17 cellular contexts compared by ENCODE assay signal in the genomic region with DNA sequence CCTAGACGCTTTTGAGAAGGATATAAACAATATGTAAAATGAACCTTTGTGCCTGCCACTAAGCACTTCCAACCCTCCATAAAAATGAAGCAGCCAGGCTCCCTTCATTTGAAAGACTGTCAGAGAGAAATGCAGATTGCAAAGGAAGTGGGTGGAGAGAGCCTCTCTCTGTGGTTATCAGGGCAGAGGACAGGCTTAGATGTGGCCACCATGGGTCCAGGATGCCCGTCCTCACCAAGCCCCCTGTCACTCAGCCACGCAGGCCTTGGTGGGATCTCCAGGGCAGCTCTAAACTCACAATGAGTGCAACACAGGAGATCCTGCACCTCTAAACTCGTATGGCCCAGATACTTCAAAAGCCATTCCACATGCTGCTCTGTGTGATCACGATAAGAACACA. TPM values are rescaled to one million over a fixed set of nuclear protein-coding genes. Genes with fewer than 3 reads are reported as not detected.
DNase-seq lines count a peak whose midpoint lies in the region; ATAC-seq and TF ChIP-seq lines count a peak whose summit lies in the region.
"Had no signal": no experiment of that assay in that cellular context is flagged by ENCODE, and none has a peak within 500 bp of the region (broad histone marks: within the 10 kb centered on the region; RNA-seq: fewer than 3 reads in every experiment).

No MANE protein-coding gene starts in this region.

- intact Hi-C loops in activated CD8-positive, alpha-beta T cell treated with anti-CD3 and anti-CD28 coated beads for 36 hours (cut with micrococcal nuclease) = no loop called here
- intact Hi-C loops in activated CD4-positive, alpha-beta memory T cell treated with anti-CD3 and anti-CD28 coated beads for 36 hours (cut with micrococcal nuclease) = no loop called here
- intact Hi-C loops in dorsolateral prefrontal cortex (cut with DNase I) = no loop called here

- no peak overlapping the region for H3K27ac ChIP-seq in GM23338 (ENCODE audit: low read depth)
- no peak overlapping the region for H3K27ac ChIP-seq in dorsolateral prefrontal cortex
- H3K27ac ChIP-seq: 22Rv1 had no signal

- no peak overlapping the region for H3K4me3 ChIP-seq in GM23338
- H3K4me3 ChIP-seq in dorsolateral prefrontal cortex = no peak overlapping the region

- no peak overlapping the region for H3K4me3 Mint-ChIP-seq in activated CD8-positive, alpha-beta T cell treated with anti-CD3 and anti-CD28 coated beads, Interleukin-2, amount 10 ng/mL, durations not matched to agents 7 days and 5 days
- H3K4me3 Mint-ChIP-seq in activated CD8-positive, alpha-beta T cell treated with anti-CD3 and anti-CD28 coated beads for 36 hours = no peak overlapping the region
- H3K4me3 Mint-ChIP-seq in GM23338 (no peak overlapping the region), WTC11 (no peak overlapping the region), neural crest cell (no peak overlapping the region)
- no peak overlapping the region for H3K4me3 Mint-ChIP-seq in activated CD4-positive, alpha-beta memory T cell treated with anti-CD3 and anti-CD28 coated beads for 36 hours
- H3K4me3 Mint-ChIP-seq: CD4-positive, CD25-positive, alpha-beta regulatory T cell had no signal

- POLR2A ChIA-PET in activated CD8-positive, alpha-beta T cell treated with anti-CD3 and anti-CD28 coated beads, Interleukin-2, amount 10 ng/mL, durations not matched to agents 7 days and 5 days (lab: Charles Lee) = no interaction called here
- POLR2A ChIA-PET in activated CD8-positive, alpha-beta T cell treated with anti-CD3 and anti-CD28 coated beads for 36 hours (lab: Charles Lee) = no interaction called here
- POLR2A ChIA-PET in WTC11 (lab: Charles Lee) = no interaction called here
- POLR2A ChIA-PET in activated CD4-positive, alpha-beta memory T cell treated with anti-CD3 and anti-CD28 coated beads for 36 hours (lab: Charles Lee) = no interaction called here

- CTCF ChIA-PET in activated CD8-positive, alpha-beta T cell treated with anti-CD3 and anti-CD28 coated beads, Interleukin-2, amount 10 ng/mL, durations not matched to agents 7 days and 5 days (lab: Charles Lee) = no interaction called here
- CTCF ChIA-PET in activated CD8-positive, alpha-beta T cell treated with anti-CD3 and anti-CD28 coated beads for 36 hours (lab: Charles Lee) = interaction anchor here (2.3 kb wide), 1 partner anchor 187 kb away, joined by 7 read pairs; no protein-coding TSS in a partner anchor
- CTCF ChIA-PET in WTC11 (lab: Charles Lee) = interaction anchor here (1.2 kb wide), 1 partner anchor 187 kb away, joined by 3 read pairs; no protein-coding TSS in a partner anchor
- CTCF ChIA-PET in activated CD4-positive, alpha-beta memory T cell treated with anti-CD3 and anti-CD28 coated beads for 36 hours (lab: Charles Lee) = interaction anchor here (4.4 kb wide), 1 partner anchor 186 kb away, joined by 17 read pairs; no protein-coding TSS in a partner anchor

- peaks cover 6% of the 10 kb centered on the region; the same call in 1 of the 2 replicates for H3K4me1 ChIP-seq in GM23338 (ENCODE audit: insufficient read depth)

- peaks cover 16% of the 10 kb centered on the region for H3K27me3 Mint-ChIP-seq in activated CD8-positive, alpha-beta T cell treated with anti-CD3 and anti-CD28 coated beads, Interleukin-2, amount 10 ng/mL, durations not matched to agents 7 days and 5 days (ENCODE audit: low read depth)
- H3K27me3 Mint-ChIP-seq in activated CD8-positive, alpha-beta T cell treated with anti-CD3 and anti-CD28 coated beads for 36 hours = peaks cover 19% of the 10 kb centered on the region
- peaks cover 7% of the 10 kb centered on the region for H3K27me3 Mint-ChIP-seq in GM23338 (ENCODE audit: insufficient read depth, low read depth, poor library complexity)
- no peaks in the 10 kb centered on the region for H3K27me3 Mint-ChIP-seq in WTC11 (ENCODE audit: low read depth)
- H3K27me3 Mint-ChIP-seq in neural crest cell (ENCODE audit: low read depth) = no peaks in the 10 kb centered on the region
- H3K27me3 Mint-ChIP-seq in activated CD4-positive, alpha-beta memory T cell treated with anti-CD3 and anti-CD28 coated beads for 36 hours = peaks cover 21% of the 10 kb centered on the region

- no peaks in the 10 kb centered on the region for H3K36me3 Mint-ChIP-seq in activated CD8-positive, alpha-beta T cell treated with anti-CD3 and anti-CD28 coated beads, Interleukin-2, amount 10 ng/mL, durations not matched to agents 7 days and 5 days (ENCODE audit: low read depth)
- H3K36me3 Mint-ChIP-seq in activated CD8-positive, alpha-beta T cell treated with anti-CD3 and anti-CD28 coated beads for 36 hours (ENCODE audit: low read depth) = no peaks in the 10 kb centered on the region
- H3K36me3 Mint-ChIP-seq in GM23338 (ENCODE audit: low read depth) (peaks cover 57% of the 10 kb centered on the region), WTC11 (peaks cover 29% of the 10 kb centered on the region), neural crest cell (ENCODE audit: low read depth) (no peaks in the 10 kb centered on the region)
- no peaks in the 10 kb centered on the region for H3K36me3 Mint-ChIP-seq in activated CD4-positive, alpha-beta memory T cell treated with anti-CD3 and anti-CD28 coated beads for 36 hours
- H3K36me3 Mint-ChIP-seq: CD4-positive, CD25-positive, alpha-beta regulatory T cell had no signal

- no peaks in the 10 kb centered on the region for H3F3A ChIP-seq in GM23338 (replicated peaks; ENCODE audit: low read depth)

- no peak overlapping the region for H3K27ac Mint-ChIP-seq in activated CD8-positive, alpha-beta T cell treated with anti-CD3 and anti-CD28 coated beads, Interleukin-2, amount 10 ng/mL, durations not matched to agents 7 days and 5 days
- no peak overlapping the region for H3K27ac Mint-ChIP-seq in activated CD8-positive, alpha-beta T cell treated with anti-CD3 and anti-CD28 coated beads for 36 hours
- H3K27ac Mint-ChIP-seq in GM23338 = no peak overlapping the region; the same call in 1 of the 2 replicates
- H3K27ac Mint-ChIP-seq in WTC11 = peak overlapping the region; percentile 30; the same call in 1 of the 2 replicates
- peak overlapping the region; percentile 69 for H3K27ac Mint-ChIP-seq in neural crest cell (ENCODE audit: unreplicated experiment)
- H3K27ac Mint-ChIP-seq in activated CD4-positive, alpha-beta memory T cell treated with anti-CD3 and anti-CD28 coated beads for 36 hours = no peak overlapping the region

- peaks cover 10% of the 10 kb centered on the region for H3K4me1 Mint-ChIP-seq in activated CD8-positive, alpha-beta T cell treated with anti-CD3 and anti-CD28 coated beads, Interleukin-2, amount 10 ng/mL, durations not matched to agents 7 days and 5 days (ENCODE audit: low read depth)
- no peaks in the 10 kb centered on the region for H3K4me1 Mint-ChIP-seq in activated CD8-positive, alpha-beta T cell treated with anti-CD3 and anti-CD28 coated beads for 36 hours (ENCODE audit: low read depth)
- peaks cover 19% of the 10 kb centered on the region for H3K4me1 Mint-ChIP-seq in GM23338
- H3K4me1 Mint-ChIP-seq in WTC11 = peaks cover 8% of the 10 kb centered on the region
- peaks cover 11% of the 10 kb centered on the region for H3K4me1 Mint-ChIP-seq in neural crest cell
- no peaks in the 10 kb centered on the region for H3K4me1 Mint-ChIP-seq in activated CD4-positive, alpha-beta memory T cell treated with anti-CD3 and anti-CD28 coated beads for 36 hours (ENCODE audit: low read depth)

- TF ChIP-seq CTCF in activated CD8-positive, alpha-beta T cell treated with anti-CD3 and anti-CD28 coated beads for 36 hours (IDR thresholded peaks at IDR 0.05) = no peak
- TF ChIP-seq CTCF in GM23338 (conservative IDR thresholded peaks at IDR 0.05; ENCODE audit: low read depth in 2 of 2) (no peak), WTC11 (IDR thresholded peaks at IDR 0.05) (no peak), neural crest cell (conservative IDR thresholded peaks at IDR 0.05) (no peak), dorsolateral prefrontal cortex (IDR thresholded peaks at IDR 0.05 in 54 of 56, conservative IDR thresholded peaks at IDR 0.05 in 2 of 56; ENCODE audit: low read depth in 1 of 56, partially characterized antibody in 56 of 56) (no peak)

- H3K36me3 ChIP-seq in GM23338 (ENCODE audit: insufficient read depth) = no peaks in the 10 kb centered on the region

- H4K20me1 ChIP-seq in GM23338 (replicated peaks; ENCODE audit: insufficient read depth) = no peaks in the 10 kb centered on the region

- H3K9me2 ChIP-seq in GM23338 (ENCODE audit: insufficient read depth) = peaks cover 4% of the 10 kb centered on the region; the same call in 1 of the 2 replicates

- no peaks in the 10 kb centered on the region for H3K9me3 Mint-ChIP-seq in activated CD8-positive, alpha-beta T cell treated with anti-CD3 and anti-CD28 coated beads, Interleukin-2, amount 10 ng/mL, durations not matched to agents 7 days and 5 days (ENCODE audit: insufficient read depth)
- H3K9me3 Mint-ChIP-seq in activated CD8-positive, alpha-beta T cell treated with anti-CD3 and anti-CD28 coated beads for 36 hours = no peaks in the 10 kb centered on the region
- H3K9me3 Mint-ChIP-seq in GM23338 (no peaks in the 10 kb centered on the region; the same call in 2 of the 3 replicates), WTC11 (no peaks in the 10 kb centered on the region), neural crest cell (no peaks in the 10 kb centered on the region)
- H3K9me3 Mint-ChIP-seq in activated CD4-positive, alpha-beta memory T cell treated with anti-CD3 and anti-CD28 coated beads for 36 hours = no peaks in the 10 kb centered on the region

- ATAC-seq in activated CD8-positive, alpha-beta T cell treated with anti-CD3 and anti-CD28 coated beads, Interleukin-2, amount 10 ng/mL, durations not matched to agents 7 days and 5 days = peak; percentile 51
- ATAC-seq in activated CD8-positive, alpha-beta T cell treated with anti-CD3 and anti-CD28 coated beads for 36 hours = no peak
- ATAC-seq in GM23338 (no peak), WTC11 (no peak), GM18868 (IDR thresholded peaks at IDR 0.05; ENCODE audit: unreplicated experiment) (no peak)
- ATAC-seq: HCT116 had no signal

- H3K27me3 ChIP-seq in GM23338 (ENCODE audit: insufficient read depth) = no peaks in the 10 kb centered on the region
- H3K27me3 ChIP-seq in dorsolateral prefrontal cortex = peaks cover 0 to 12% (median 0%) of the 10 kb centered on the region in 45 donors

- no peaks in the 10 kb centered on the region for H3K79me2 ChIP-seq in GM23338 (replicated peaks; ENCODE audit: insufficient read depth)

- 0 out of 2 replicates have a peak overlapping the region, but pooled peaks have one; percentile 38 for H3K4me2 ChIP-seq in GM23338

- DNase-seq in activated CD8-positive, alpha-beta T cell treated with anti-CD3 and anti-CD28 coated beads, Interleukin-2, amount 10 ng/mL, durations not matched to agents 7 days and 5 days = no peak
- DNase-seq in activated CD8-positive, alpha-beta T cell treated with anti-CD3 and anti-CD28 coated beads for 36 hours = no peak
- DNase-seq in GM23338 (ENCODE audit: low spot score) (no peak), WTC11 (ENCODE audit: low spot score) (no peak), neural crest cell (ENCODE audit: low read depth, low spot score) (no peak), dorsolateral prefrontal cortex (no peak)
- DNase-seq in activated CD4-positive, alpha-beta memory T cell treated with anti-CD3 and anti-CD28 coated beads for 36 hours = no peak
- DNase-seq: Calu3; CD4-positive, CD25-positive, alpha-beta regulatory T cell; DMS 273 treated with DMSO at 0.1 percent for 48 hours; DMS79; EL had no signal

- H2AFZ ChIP-seq in GM23338 = no peak overlapping the region

RNA-seq across cellular contexts. Expression of gene TMPRSS2, which starts 37.9 kb away (rescaled TPM):
- total RNA-seq in activated CD8-positive, alpha-beta T cell treated with anti-CD3 and anti-CD28 coated beads, Interleukin-2, amount 10 ng/mL, durations not matched to agents 7 days and 5 days = not detected
- not detected for total RNA-seq in activated CD8-positive, alpha-beta T cell treated with anti-CD3 and anti-CD28 coated beads for 36 hours
- total RNA-seq in GM23338 (2014; rRNA removed; shearing (Covaris generic)) = 4.9 and 7.1 TPM in 2 replicates
- polyA plus RNA-seq in GM23338 (2016; fragmentation: Nextera tagmentation; extraction: Ambion mirVana) = 1.6 and 2.3 TPM in 2 replicates
- total RNA-seq in WTC11 (2021) (8.5 to 10.4 TPM (median 8.9 TPM) in 3 replicates), neural crest cell (not detected in 2 replicates), dorsolateral prefrontal cortex (under 1 TPM in 1 of 120 experiments, not detected in 119; 0.25 TPM)
- not detected for total RNA-seq in activated CD4-positive, alpha-beta memory T cell treated with anti-CD3 and anti-CD28 coated beads for 36 hours
- total RNA-seq: A673; CD4-positive, CD25-positive, alpha-beta regulatory T cell had no signal
- polyA plus RNA-seq: BJ; CD4-positive, CD25-positive, alpha-beta regulatory T cell had no signal

RNA-seq across cellular contexts. Expression of gene MX1, which starts 44.0 kb away (rescaled TPM):
- total RNA-seq in activated CD8-positive, alpha-beta T cell treated with anti-CD3 and anti-CD28 coated beads, Interleukin-2, amount 10 ng/mL, durations not matched to agents 7 days and 5 days = 100 to 1,000 TPM; 563 to 584 TPM
- 10 to 100 TPM; 39.4 to 40.0 TPM for total RNA-seq in activated CD8-positive, alpha-beta T cell treated with anti-CD3 and anti-CD28 coated beads for 36 hours
- total RNA-seq in GM23338 (2014; rRNA removed; shearing (Covaris generic)) = 5.4 and 6.5 TPM in 2 replicates
- polyA plus RNA-seq in GM23338 (2016; fragmentation: Nextera tagmentation; extraction: Ambion mirVana) = 2.1 and 3.1 TPM in 2 replicates
- total RNA-seq in WTC11 (2021) (3.6 to 4.6 TPM (median 4.0 TPM) in 3 replicates), neural crest cell (2.4 and 3.3 TPM in 2 replicates), dorsolateral prefrontal cortex (100 to 1,000 TPM in 3 of 120 experiments, 10 to 100 TPM in 117; 24.2 to 223 (median 40.0) TPM)
- total RNA-seq in activated CD4-positive, alpha-beta memory T cell treated with anti-CD3 and anti-CD28 coated beads for 36 hours = 100 to 1,000 TPM; 106 TPM

Comparison
In these comparisons a context has a peak if more than half of its experiments do, and no peak if none do; other contexts are left out.
1. H3K27ac Mint-ChIP-seq: peak in WTC11 (single experiment) and neural crest cell (single experiment); none in activated CD8-positive, alpha-beta T cell treated with anti-CD3 and anti-CD28 coated beads, Interleukin-2, amount 10 ng/mL, durations not matched to agents 7 days and 5 days (single experiment), activated CD8-positive, alpha-beta T cell treated with anti-CD3 and anti-CD28 coated beads for 36 hours (single experiment), GM23338 (single experiment) and activated CD4-positive, alpha-beta memory T cell treated with anti-CD3 and anti-CD28 coated beads for 36 hours (single experiment).